ENCODE assay signal across 3 cellular contexts in the genomic region with DNA sequence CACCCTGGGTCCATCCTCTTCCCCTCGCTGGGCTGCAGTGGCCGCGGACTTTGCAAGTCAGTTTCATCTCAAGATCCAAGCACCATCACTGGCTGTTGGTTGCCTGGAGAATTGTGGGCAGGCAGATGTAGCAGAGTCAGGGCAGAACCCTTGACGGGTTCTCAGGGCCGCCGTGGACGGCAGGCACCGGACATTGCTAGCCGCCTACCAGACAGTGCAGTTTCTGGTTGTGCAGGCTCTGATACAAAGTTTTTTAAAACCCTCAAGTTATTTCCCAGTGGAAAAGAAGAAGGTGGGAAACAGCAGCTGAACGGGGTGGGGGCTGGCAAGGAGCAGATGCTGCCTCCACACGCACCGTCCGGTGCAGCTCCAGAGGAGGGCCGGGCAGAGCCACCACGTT.
TF ChIP-seq lines count a peak whose summit lies in the region.

No MANE protein-coding gene starts in this region.

TF ChIP-seq in SK-N-SH, 30 proteins besides CTCF, POLR2A, EP300 and RAD21:
- TF ChIP-seq GATA2 (CRISPR knock-in tag; IDR thresholded peaks at IDR 0.05) (no peak), FOXM1 (IDR thresholded peaks at IDR 0.05; ENCODE audit: low read depth) (no peak), CHD2 (IDR thresholded peaks at IDR 0.05; ENCODE audit: low read length, partially characterized antibody) (no peak), MXI1 (IDR thresholded peaks at IDR 0.05; ENCODE audit: low read depth, low read length) (no peak), EZH2phosphoT487 (IDR thresholded peaks at IDR 0.05; ENCODE audit: borderline replicate concordance, low read depth) (no peak), MEF2A (IDR thresholded peaks at IDR 0.05; ENCODE audit: borderline replicate concordance, low read depth) (no peak), TCF12 (IDR thresholded peaks at IDR 0.05) (no peak), SMC3 (IDR thresholded peaks at IDR 0.05; ENCODE audit: low read depth, low read length) (no peak), SIN3A (IDR thresholded peaks at IDR 0.05; ENCODE audit: borderline replicate concordance, low read depth, low read length) (no peak), MAX (IDR thresholded peaks at IDR 0.05; ENCODE audit: low read depth) (no peak), PBX3 (IDR thresholded peaks at IDR 0.05) (no peak), FOSL2 (IDR thresholded peaks at IDR 0.05; ENCODE audit: borderline replicate concordance, low read depth) (no peak), NFIC (IDR thresholded peaks at IDR 0.05; ENCODE audit: borderline replicate concordance) (no peak), ZBTB33 (IDR thresholded peaks at IDR 0.05; ENCODE audit: borderline replicate concordance, low read depth) (no peak)
- TF ChIP-seq, protein P1, sequence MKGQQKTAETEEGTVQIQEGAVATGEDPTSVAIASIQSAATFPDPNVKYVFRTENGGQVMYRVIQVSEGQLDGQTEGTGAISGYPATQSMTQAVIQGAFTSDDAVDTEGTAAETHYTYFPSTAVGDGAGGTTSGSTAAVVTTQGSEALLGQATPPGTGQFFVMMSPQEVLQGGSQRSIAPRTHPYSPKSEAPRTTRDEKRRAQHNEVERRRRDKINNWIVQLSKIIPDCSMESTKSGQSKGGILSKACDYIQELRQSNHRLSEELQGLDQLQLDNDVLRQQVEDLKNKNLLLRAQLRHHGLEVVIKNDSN (IDR thresholded peaks at IDR 0.05; ENCODE audit: borderline replicate concordance, low read depth): no peak
- TF ChIP-seq, protein P2, sequence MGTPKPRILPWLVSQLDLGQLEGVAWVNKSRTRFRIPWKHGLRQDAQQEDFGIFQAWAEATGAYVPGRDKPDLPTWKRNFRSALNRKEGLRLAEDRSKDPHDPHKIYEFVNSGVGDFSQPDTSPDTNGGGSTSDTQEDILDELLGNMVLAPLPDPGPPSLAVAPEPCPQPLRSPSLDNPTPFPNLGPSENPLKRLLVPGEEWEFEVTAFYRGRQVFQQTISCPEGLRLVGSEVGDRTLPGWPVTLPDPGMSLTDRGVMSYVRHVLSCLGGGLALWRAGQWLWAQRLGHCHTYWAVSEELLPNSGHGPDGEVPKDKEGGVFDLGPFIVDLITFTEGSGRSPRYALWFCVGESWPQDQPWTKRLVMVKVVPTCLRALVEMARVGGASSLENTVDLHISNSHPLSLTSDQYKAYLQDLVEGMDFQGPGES (IDR thresholded peaks at IDR 0.05; ENCODE audit: low read depth, low read length): no peak

TF ChIP-seq in SK-N-SH treated with all-trans-retinoic acid at 6 μM for 48 hours, 23 proteins besides CTCF, POLR2A, EP300 and RAD21 (continued from another document):
- TF ChIP-seq ZC3H10 (CRISPR knock-in tag; IDR thresholded peaks at IDR 0.05) (no peak), TCF4 (CRISPR knock-in tag; IDR thresholded peaks at IDR 0.05; ENCODE audit: borderline replicate concordance) (no peak), ZFP3 (CRISPR knock-in tag; IDR thresholded peaks at IDR 0.05) (no peak), RARB (CRISPR knock-in tag; IDR thresholded peaks at IDR 0.05) (no peak)
- TF ChIP-seq, protein P3, sequence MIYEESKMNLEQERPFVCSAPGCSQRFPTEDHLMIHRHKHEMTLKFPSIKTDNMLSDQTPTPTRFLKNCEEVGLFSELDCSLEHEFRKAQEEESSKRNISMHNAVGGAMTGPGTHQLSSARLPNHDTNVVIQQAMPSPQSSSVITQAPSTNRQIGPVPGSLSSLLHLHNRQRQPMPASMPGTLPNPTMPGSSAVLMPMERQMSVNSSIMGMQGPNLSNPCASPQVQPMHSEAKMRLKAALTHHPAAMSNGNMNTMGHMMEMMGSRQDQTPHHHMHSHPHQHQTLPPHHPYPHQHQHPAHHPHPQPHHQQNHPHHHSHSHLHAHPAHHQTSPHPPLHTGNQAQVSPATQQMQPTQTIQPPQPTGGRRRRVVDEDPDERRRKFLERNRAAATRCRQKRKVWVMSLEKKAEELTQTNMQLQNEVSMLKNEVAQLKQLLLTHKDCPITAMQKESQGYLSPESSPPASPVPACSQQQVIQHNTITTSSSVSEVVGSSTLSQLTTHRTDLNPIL (CRISPR knock-in tag; IDR thresholded peaks at IDR 0.05; ENCODE audit: low read depth): no peak

TF ChIP-seq in neural cell, 6 proteins besides CTCF, POLR2A, EP300 and RAD21:
- no peak for TF ChIP-seq TAF1 (IDR thresholded peaks at IDR 0.05; ENCODE audit: low read depth)
- no peak for TF ChIP-seq SMC3 (conservative IDR thresholded peaks at IDR 0.05; ENCODE audit: poor library complexity)
- TF ChIP-seq REST (IDR thresholded peaks at IDR 0.05; ENCODE audit: borderline replicate concordance): no peak
- no peak for TF ChIP-seq EZH2 (IDR thresholded peaks at IDR 0.05; ENCODE audit: borderline replicate concordance, insufficient read depth, low read length, poor library complexity, severe bottlenecking)
- no peak for TF ChIP-seq MXI1 (conservative IDR thresholded peaks at IDR 0.05; ENCODE audit: poor library complexity, severe bottlenecking)
- TF ChIP-seq POLR2AphosphoS5 (IDR thresholded peaks at IDR 0.05): no peak
